In genomic region chr20:15682690-15683089, GRCh38 we compare ENCODE assay signal across 18 cellular contexts.
DNase-seq lines count a peak whose midpoint lies in the region; ATAC-seq and TF ChIP-seq lines count a peak whose summit lies in the region.
"Had no signal": no experiment of that assay in that cellular context is flagged by ENCODE, and none has a peak within 500 bp of the region (broad histone marks: within the 10 kb centered on the region; RNA-seq: fewer than 3 reads in every experiment).

No MANE protein-coding gene starts in this region.

- H3K36me3 ChIP-seq in brain microvascular endothelial cell (replicated peaks) (no peaks in the 10 kb centered on the region), skeletal muscle satellite cell (ENCODE audit: insufficient read depth, low read length) (no peaks in the 10 kb centered on the region)

- H3K4me1 ChIP-seq in skeletal muscle satellite cell (ENCODE audit: control insufficient read depth, insufficient read depth, low read length): peaks cover 17% of the 10 kb centered on the region

- H3K9me3 ChIP-seq in skeletal muscle satellite cell (replicated peaks; ENCODE audit: low read length): no peaks in the 10 kb centered on the region

- in situ Hi-C loops in brain microvascular endothelial cell (cut with HindIII; ENCODE audit: low pct_ligation_motif_present, low sequenced_read_pairs): no loop called here

- peak overlapping the region; percentile 10 for H3K4me2 ChIP-seq in skeletal muscle satellite cell (ENCODE audit: low read length)
- H3K4me2 ChIP-seq: KMS-11 had no signal

- H3K4me3 ChIP-seq in brain microvascular endothelial cell (ENCODE audit: low read depth, low read length) (no peak overlapping the region), fibroblast of mammary gland (ENCODE audit: control insufficient read depth, low read depth, low read length) (no peak overlapping the region), skeletal muscle satellite cell (ENCODE audit: low read length) (no peak overlapping the region)

- peak; percentile 24 for DNase-seq in M059J (ENCODE audit: low read depth)
- DNase-seq in brain microvascular endothelial cell: peak; percentile 9
- DNase-seq in fibroblast of mammary gland (ENCODE audit: low read depth): peak; percentile 4
- no peak for DNase-seq in left cardiac atrium
- no peak for DNase-seq in AML-193 (lab: John Stamatoyannopoulos, UW)
- DNase-seq: CD4-positive, CD25-positive, alpha-beta regulatory T cell; COR-L47; DND-41; IMR-90; MV-4-11; NCI-H1694; NCI-H2081; NCI-H2171 treated with DMSO at 0.1 percent for 48 hours; NCI-H526 treated with DMSO at 0.1 percent for 48 hours; Right ventricle myocardium superior had no signal

- no peak overlapping the region for H3K27ac ChIP-seq in brain microvascular endothelial cell
- H3K27ac ChIP-seq: KMS-11 had no signal

- no peak for ATAC-seq in left cardiac atrium
- no peak for ATAC-seq in GM18868 (IDR thresholded peaks at IDR 0.05; ENCODE audit: unreplicated experiment)

- TF ChIP-seq CTCF in brain microvascular endothelial cell (IDR thresholded peaks at IDR 0.05; ENCODE audit: low read depth, low read length, missing control alignments) (no peak), fibroblast of mammary gland (conservative IDR thresholded peaks at IDR 0.05; ENCODE audit: control insufficient read depth, insufficient read depth, low read depth, low read length) (no peak)

- intact Hi-C loops in left cardiac atrium (cut with DNase I): no loop called here

- H3K27me3 ChIP-seq in brain microvascular endothelial cell (replicated peaks): no peaks in the 10 kb centered on the region
- no peaks in the 10 kb centered on the region for H3K27me3 ChIP-seq in skeletal muscle satellite cell (ENCODE audit: control insufficient read depth, insufficient read depth, low read length)

- H3K9ac ChIP-seq in skeletal muscle satellite cell (ENCODE audit: low read depth, low read length): no peak overlapping the region
- H3K9ac ChIP-seq: KMS-11 had no signal

Comparison
In these comparisons a context has a peak if more than half of its experiments do, and no peak if none do; other contexts are left out.
1. DNase-seq: peak in M059J (single experiment), brain microvascular endothelial cell (single experiment) and fibroblast of mammary gland (single experiment); none in left cardiac atrium (single experiment) and AML-193 (0 of 2).